In genomic region chr13:26914624-26915023, GRCh38 we compare ENCODE assay signal across 8 cellular contexts.
DNase-seq lines count a peak whose midpoint lies in the region; ATAC-seq and TF ChIP-seq lines count a peak whose summit lies in the region.

No MANE protein-coding gene starts in this region.

- H3K4me3 ChIP-seq in RWPE2 (ENCODE audit: severe bottlenecking) (no peak overlapping the region), vagina (no peak overlapping the region)

- peak; percentile 72 for DNase-seq in HT1080 (ENCODE audit: low read depth)
- no peak for DNase-seq in RWPE2 (ENCODE audit: low spot score)
- DNase-seq in medulla oblongata (ENCODE audit: extremely low spot score), result peak; percentile 11
- DNase-seq in vagina (ENCODE audit: extremely low spot score in 2 of 2), result no peak
- no peak for DNase-seq in stimulated activated naive CD4-positive, alpha-beta T cell (lab: John Stamatoyannopoulos, UW)
- DNase-seq in stimulated activated CD4-positive, alpha-beta T cell treated with anti-CD3 and anti-CD28 coated beads, Interleukin-2, amount 100 ng/mL, for 48 hours, result no peak

- peak; percentile 49 for ATAC-seq in GM18520 (IDR thresholded peaks at IDR 0.05; ENCODE audit: unreplicated experiment)
- peak; percentile 36; the same call in 1 of the 3 replicates for ATAC-seq in RWPE2 (ENCODE audit: low read depth)
- ATAC-seq in GM18519 (IDR thresholded peaks at IDR 0.05; ENCODE audit: low FRiP score, unreplicated experiment), result no peak

- no peaks in the 10 kb centered on the region for H3K9me3 ChIP-seq in RWPE2 (ENCODE audit: severe bottlenecking)
- no peaks in the 10 kb centered on the region for H3K9me3 ChIP-seq in vagina

- no peaks in the 10 kb centered on the region for H3K36me3 ChIP-seq in RWPE2 (ENCODE audit: low read depth)
- no peaks in the 10 kb centered on the region for H3K36me3 ChIP-seq in vagina

- H3K4me1 ChIP-seq in RWPE2 (ENCODE audit: insufficient read depth, poor library complexity, severe bottlenecking) (peaks cover 6% of the 10 kb centered on the region), vagina (no peaks in the 10 kb centered on the region)

- no peak for TF ChIP-seq CTCF in RWPE2 (IDR thresholded peaks at IDR 0.05; ENCODE audit: poor library complexity, severe bottlenecking)
- TF ChIP-seq CTCF in vagina (IDR thresholded peaks at IDR 0.05), result no peak

- intact Hi-C loops in vagina (cut with DNase I), result no loop called here

- H3K27ac ChIP-seq in RWPE2 (ENCODE audit: poor library complexity, severe bottlenecking) (no peak overlapping the region), vagina (no peak overlapping the region)

- no peak for TF ChIP-seq POLR2A in vagina (IDR thresholded peaks at IDR 0.05)

- H3K27me3 ChIP-seq in RWPE2 (ENCODE audit: insufficient read depth, poor library complexity, severe bottlenecking) (peaks cover 4% of the 10 kb centered on the region), vagina (no peaks in the 10 kb centered on the region)

Comparison
In these comparisons a context has a peak if more than half of its experiments do, and no peak if none do; other contexts are left out.
1. DNase-seq: peak in HT1080 (single experiment) and medulla oblongata (single experiment); none in RWPE2 (single experiment), vagina (0 of 2), stimulated activated naive CD4-positive, alpha-beta T cell (0 of 6) and stimulated activated CD4-positive, alpha-beta T cell treated with anti-CD3 and anti-CD28 coated beads, Interleukin-2, amount 100 ng/mL, for 48 hours (0 of 2).